Comparison of ENCODE assay signal across 13 cellular contexts in genomic region chr3:190301591-190301990, GRCh38. TPM values are rescaled to one million over a fixed set of nuclear protein-coding genes. Genes with fewer than 3 reads are reported as not detected.
DNase-seq lines count a peak whose midpoint lies in the region; ATAC-seq and TF ChIP-seq lines count a peak whose summit lies in the region.
"Had no signal": no experiment of that assay in that cellular context is flagged by ENCODE, and none has a peak within 500 bp of the region (broad histone marks: within the 10 kb centered on the region; RNA-seq: fewer than 3 reads in every experiment).

No MANE protein-coding gene starts in this region.

- no peaks in the 10 kb centered on the region for H3K36me3 Mint-ChIP-seq in CD4-positive, alpha-beta memory T cell
- no peaks in the 10 kb centered on the region for H3K36me3 Mint-ChIP-seq in T-helper 17 cell (ENCODE audit: low read depth)

- H3K9me3 ChIP-seq in CD4-positive, alpha-beta memory T cell (ENCODE audit: control insufficient read depth in 1 of 2, low read length in 2 of 2): no peaks in the 10 kb centered on the region
- H3K9me3 ChIP-seq in T-helper 17 cell (ENCODE audit: control insufficient read depth, low read length, poor library complexity, severe bottlenecking) (no peaks in the 10 kb centered on the region), fibroblast of lung (ENCODE audit: control insufficient read depth, insufficient read depth, low read depth, low read length) (no peaks in the 10 kb centered on the region), stomach (no peaks in the 10 kb centered on the region)
- H3K9me3 ChIP-seq: left ventricle myocardium inferior had no signal

- intact Hi-C loops in CD4-positive, alpha-beta memory T cell (cut with micrococcal nuclease): no loop called here
- intact Hi-C loops in stomach (cut with DNase I; ENCODE audit: low total_unique reads): no loop called here

- H3K27me3 ChIP-seq in CD4-positive, alpha-beta memory T cell (ENCODE audit: insufficient read depth, low read length): no peaks in the 10 kb centered on the region
- H3K27me3 ChIP-seq in fibroblast of lung (ENCODE audit: control insufficient read depth, insufficient read depth, low read length) (no peaks in the 10 kb centered on the region), stomach (no peaks in the 10 kb centered on the region)

- in situ Hi-C loops in KBM-7 (cut with MboI; ENCODE audit: low pct_unique_long_range_greater_than_20kb, low sequenced_read_pairs): no loop called here

- POLR2A ChIA-PET in CD4-positive, alpha-beta memory T cell (lab: Charles Lee; ENCODE audit: partially characterized antibody): interaction anchor here (0.7 kb wide), 1 partner anchor 217 kb away, joined by 3 read pairs; no protein-coding TSS in a partner anchor

- H3K27ac Mint-ChIP-seq in CD4-positive, alpha-beta memory T cell: peak overlapping the region in 3 of 7 donors; percentile 12 to 29 (median 23)
- no peak overlapping the region for H3K27ac Mint-ChIP-seq in T-helper 17 cell

- H3K4me3 Mint-ChIP-seq in CD4-positive, alpha-beta memory T cell: peak overlapping the region in 5 of 8 donors; percentile 3 to 72 (median 25)
- no peak overlapping the region for H3K4me3 Mint-ChIP-seq in T-helper 17 cell

- peaks cover 4% of the 10 kb centered on the region for H3K4me1 ChIP-seq in CD4-positive, alpha-beta memory T cell (ENCODE audit: insufficient read depth, low read length)
- H3K4me1 ChIP-seq in fibroblast of lung (ENCODE audit: control insufficient read depth, extremely low read depth, insufficient read depth, low read length) (no peaks in the 10 kb centered on the region), stomach (peaks cover 0 to 8% (median 4%) of the 10 kb centered on the region in 4 donors)
- H3K4me1 ChIP-seq: left ventricle myocardium inferior had no signal

- CTCF ChIA-PET in CD4-positive, alpha-beta memory T cell (lab: Charles Lee; ENCODE audit: partially characterized antibody): no interaction called here

- peaks cover 0 to 2% (median 0%) of the 10 kb centered on the region in 8 donors for H3K9me3 Mint-ChIP-seq in CD4-positive, alpha-beta memory T cell

- DNase-seq in CD4-positive, alpha-beta memory T cell: peak in 3 of 5 donors; percentile 14 to 18 (median 15)
- DNase-seq in KBM-7 (peak; percentile 22), T-helper 17 cell (no peak), fibroblast of lung (ENCODE audit: low read depth in 2 of 2) (no peak), NCI-H510A treated with DMSO at 0.1 percent for 48 hours (lab: John Stamatoyannopoulos, UW) (no peak), stomach (no peak), cerebellar nuclear complex (lab: John Stamatoyannopoulos, UW) (no peak), erythroblast (lab: John Stamatoyannopoulos, UW) (no peak)
- DNase-seq: amygdala, glutamatergic neuron, Karpas-422, left ventricle myocardium inferior, NCI-H2081 treated with DMSO at 0.1 percent for 48 hours had no signal

- WGBS in stomach, 5 donors: 20 to 37% (median 30%) methylated on average over 3 of the region's 3 CpGs

- H3K79me2 ChIP-seq in fibroblast of lung (ENCODE audit: control insufficient read depth, insufficient read depth, low read length): no peaks in the 10 kb centered on the region

- H3K9ac ChIP-seq in fibroblast of lung (ENCODE audit: insufficient read depth, low read length): no peak overlapping the region

- H3K27me3 Mint-ChIP-seq in CD4-positive, alpha-beta memory T cell: peaks cover 2 to 3% of the 10 kb centered on the region in 2 donors
- peaks cover 25% of the 10 kb centered on the region for H3K27me3 Mint-ChIP-seq in T-helper 17 cell

- H2AFZ ChIP-seq in fibroblast of lung (ENCODE audit: low read length): peak overlapping the region; percentile 20

- H3K4me1 Mint-ChIP-seq in CD4-positive, alpha-beta memory T cell: peaks cover 7 to 15% (median 12%) of the 10 kb centered on the region in 4 donors
- peaks cover 6% of the 10 kb centered on the region for H3K4me1 Mint-ChIP-seq in T-helper 17 cell

- peak; percentile 25 for ATAC-seq in T-helper 17 cell

- H3K4me2 ChIP-seq in fibroblast of lung (ENCODE audit: extremely low read depth, insufficient read depth, low read length): no peak overlapping the region

- no peak overlapping the region for H3K27ac ChIP-seq in CD4-positive, alpha-beta memory T cell (ENCODE audit: low read depth, low read length)
- H3K27ac ChIP-seq in fibroblast of lung (ENCODE audit: insufficient read depth, low read length) (no peak overlapping the region), stomach (no peak overlapping the region)
- H3K27ac ChIP-seq: left ventricle myocardium inferior had no signal

- no peaks in the 10 kb centered on the region for H3K36me3 ChIP-seq in CD4-positive, alpha-beta memory T cell (ENCODE audit: insufficient read depth, low read length)
- H3K36me3 ChIP-seq in fibroblast of lung (ENCODE audit: control insufficient read depth, insufficient read depth, low read length) (no peaks in the 10 kb centered on the region), stomach (no peaks in the 10 kb centered on the region)
- H3K36me3 ChIP-seq: left ventricle myocardium inferior had no signal

- TF ChIP-seq CTCF in fibroblast of lung (conservative IDR thresholded peaks at IDR 0.05 in 1 of 2, IDR thresholded peaks at IDR 0.05 in 1 of 2; ENCODE audit: low read depth in 1 of 2, low read length in 2 of 2) (no peak), stomach (IDR thresholded peaks at IDR 0.05) (no peak)

- no peak for TF ChIP-seq EP300 in stomach (IDR thresholded peaks at IDR 0.05)

- H4K20me1 ChIP-seq in fibroblast of lung (ENCODE audit: control insufficient read depth, extremely low read depth, insufficient read depth, low read length): no peaks in the 10 kb centered on the region

- H3K4me3 ChIP-seq in CD4-positive, alpha-beta memory T cell (ENCODE audit: low read length in 2 of 2): no peak overlapping the region
- H3K4me3 ChIP-seq in fibroblast of lung (replicated peaks in 1 of 4; ENCODE audit: control extremely low read depth in 1 of 4, insufficient read depth in 1 of 4, low read depth in 3 of 4, low read length in 4 of 4) (no peak overlapping the region), stomach (no peak overlapping the region)
- H3K4me3 ChIP-seq: left ventricle myocardium inferior had no signal

- TF ChIP-seq POLR2A in stomach (IDR thresholded peaks at IDR 0.05) (no peak), erythroblast (IDR thresholded peaks at IDR 0.05; ENCODE audit: low read length) (no peak)

RNA-seq across cellular contexts. Expression of gene CLDN1, which starts 20.7 kb away (rescaled TPM):
- not detected for total RNA-seq in CD4-positive, alpha-beta memory T cell
- not detected for polyA plus RNA-seq in CD4-positive, alpha-beta memory T cell
- total RNA-seq in T-helper 17 cell (not detected), fibroblast of lung (2.6 and 7.1 TPM in 2 replicates), stomach (1 to 10 TPM in 2 of 5 donors, not detected in 3; 4.9 to 7.0 TPM)
- polyA plus RNA-seq in fibroblast of lung (3.0 TPM in 2 replicates), stomach (10 to 100 TPM in 1 of 3 donors, 1 to 10 TPM in 1, under 1 TPM in 1; 0.62 to 15.6 (median 1.1) TPM)
- polyA plus RNA-seq in fibroblast of lung (2012): 1.7 TPM in 2 replicates
- polyA minus RNA-seq in fibroblast of lung (ENCODE audit: low replicate concordance): 0.39 and 1.2 TPM in 2 replicates

Comparison
In these comparisons a context has a peak if more than half of its experiments do, and no peak if none do; other contexts are left out.
1. DNase-seq: peak in CD4-positive, alpha-beta memory T cell (3 of 5) and KBM-7 (single experiment); none in T-helper 17 cell (0 of 3), fibroblast of lung (0 of 2), NCI-H510A treated with DMSO at 0.1 percent for 48 hours (single experiment), stomach (single experiment), cerebellar nuclear complex (0 of 2) and erythroblast (0 of 2).